In the genomic region with DNA sequence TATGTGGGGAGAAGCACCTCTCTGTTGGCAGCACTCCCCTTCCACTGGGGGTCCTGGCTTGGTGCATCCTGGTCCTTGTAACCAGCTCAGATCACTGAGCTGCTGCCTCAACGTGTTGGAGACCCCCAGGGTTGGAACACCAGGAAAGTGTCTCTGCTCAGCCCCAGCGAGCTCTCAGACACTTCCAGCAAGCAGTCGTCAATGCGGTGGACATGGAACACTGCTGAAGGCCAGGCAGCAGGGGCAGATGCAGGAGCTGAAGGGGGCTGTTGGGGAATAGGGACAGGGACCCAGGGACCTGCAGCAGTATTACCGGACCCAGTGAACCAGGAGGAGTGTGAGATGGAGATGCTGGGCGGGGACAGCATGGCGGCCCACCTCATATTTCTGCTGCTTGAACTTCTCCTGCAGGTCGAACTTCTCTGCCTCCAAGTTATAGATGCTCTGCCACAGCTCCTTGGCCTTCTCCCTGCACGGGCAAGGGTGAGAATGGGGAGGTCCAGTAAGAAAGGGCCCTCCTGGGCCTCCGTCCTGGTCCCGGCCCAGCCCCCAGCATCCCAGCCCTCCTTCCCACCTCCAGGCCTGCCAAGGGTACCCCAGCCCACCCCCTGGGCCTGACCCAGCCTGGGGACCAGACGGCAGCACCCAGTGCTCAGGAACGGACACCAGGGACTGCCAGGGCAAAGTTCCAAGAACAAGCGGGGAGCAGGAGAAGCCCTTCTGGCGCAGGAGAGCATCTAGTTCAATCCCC, we compare ENCODE assay signal across 1 cellular context.
TF ChIP-seq lines count a peak whose summit lies in the region.

No MANE protein-coding gene starts in this region.

TF ChIP-seq in IMR-90, 13 proteins besides CTCF, POLR2A, EP300 and RAD21 (continued from another document):
- TF ChIP-seq, protein P1, sequence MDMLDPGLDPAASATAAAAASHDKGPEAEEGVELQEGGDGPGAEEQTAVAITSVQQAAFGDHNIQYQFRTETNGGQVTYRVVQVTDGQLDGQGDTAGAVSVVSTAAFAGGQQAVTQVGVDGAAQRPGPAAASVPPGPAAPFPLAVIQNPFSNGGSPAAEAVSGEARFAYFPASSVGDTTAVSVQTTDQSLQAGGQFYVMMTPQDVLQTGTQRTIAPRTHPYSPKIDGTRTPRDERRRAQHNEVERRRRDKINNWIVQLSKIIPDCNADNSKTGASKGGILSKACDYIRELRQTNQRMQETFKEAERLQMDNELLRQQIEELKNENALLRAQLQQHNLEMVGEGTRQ (IDR thresholded peaks at IDR 0.05; ENCODE audit: low read depth, low read length), result no peak
- TF ChIP-seq MAFK (IDR thresholded peaks at IDR 0.05; ENCODE audit: low read depth, low read length), result no peak
- TF ChIP-seq, protein P2, sequence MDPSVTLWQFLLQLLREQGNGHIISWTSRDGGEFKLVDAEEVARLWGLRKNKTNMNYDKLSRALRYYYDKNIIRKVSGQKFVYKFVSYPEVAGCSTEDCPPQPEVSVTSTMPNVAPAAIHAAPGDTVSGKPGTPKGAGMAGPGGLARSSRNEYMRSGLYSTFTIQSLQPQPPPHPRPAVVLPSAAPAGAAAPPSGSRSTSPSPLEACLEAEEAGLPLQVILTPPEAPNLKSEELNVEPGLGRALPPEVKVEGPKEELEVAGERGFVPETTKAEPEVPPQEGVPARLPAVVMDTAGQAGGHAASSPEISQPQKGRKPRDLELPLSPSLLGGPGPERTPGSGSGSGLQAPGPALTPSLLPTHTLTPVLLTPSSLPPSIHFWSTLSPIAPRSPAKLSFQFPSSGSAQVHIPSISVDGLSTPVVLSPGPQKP (IDR thresholded peaks at IDR 0.05; ENCODE audit: borderline replicate concordance, low read depth, low read length), result no peak
- no peak for TF ChIP-seq SMC3 (IDR thresholded peaks at IDR 0.05; ENCODE audit: low read depth, low read length)
- no peak for TF ChIP-seq CHD1 (IDR thresholded peaks at IDR 0.05; ENCODE audit: low read depth, low read length)
- TF ChIP-seq CEBPB (IDR thresholded peaks at IDR 0.05; ENCODE audit: low read depth, low read length), result no peak
